ENCODE assay signal across 20 cellular contexts in the genomic region with DNA sequence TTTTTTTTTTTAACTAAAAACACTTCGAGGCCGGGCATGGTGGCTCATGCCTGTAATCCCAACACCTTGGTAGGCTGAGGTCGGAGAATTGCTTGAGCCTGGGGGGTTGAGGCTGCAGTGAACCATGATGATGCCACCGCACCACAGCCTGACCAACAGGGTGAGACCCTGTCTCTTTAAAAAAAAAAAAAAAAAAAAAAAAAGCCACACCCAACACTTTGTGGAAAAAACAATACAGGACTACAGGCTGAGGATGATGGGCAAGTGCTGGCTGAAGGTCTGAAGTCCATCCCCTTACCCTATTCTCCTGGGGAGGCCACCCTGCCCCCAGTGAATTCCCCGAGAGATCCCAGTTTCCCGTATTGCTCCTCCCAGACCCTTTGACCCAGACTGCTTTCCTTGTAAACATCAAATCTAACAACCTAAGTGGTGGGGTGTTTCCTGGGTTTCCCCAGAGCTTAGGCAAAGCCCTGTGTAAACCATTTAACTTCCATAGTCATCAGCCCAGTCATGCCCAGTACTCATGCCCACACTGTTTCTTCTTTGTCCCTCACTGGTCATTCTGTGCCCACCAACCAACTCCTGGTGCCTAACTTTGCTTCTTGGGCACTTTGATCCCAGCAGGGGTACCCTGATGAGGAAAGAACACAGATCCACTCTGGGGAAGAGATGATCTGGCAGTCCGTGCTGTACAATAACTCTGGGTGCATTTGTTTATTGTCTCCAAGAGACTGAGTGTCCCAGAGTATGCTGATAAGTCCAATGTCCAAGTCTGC. TPM values are rescaled to one million over a fixed set of nuclear protein-coding genes. Genes with fewer than 3 reads are reported as not detected.
DNase-seq lines count a peak whose midpoint lies in the region; ATAC-seq, FAIRE-seq and TF ChIP-seq lines count a peak whose summit lies in the region.
"Had no signal": no experiment of that assay in that cellular context is flagged by ENCODE, and none has a peak within 500 bp of the region (broad histone marks: within the 10 kb centered on the region; RNA-seq: fewer than 3 reads in every experiment).

No MANE protein-coding gene starts in this region.

- intact Hi-C loops in Right ventricle myocardium superior (cut with DNase I) (no loop called here), left cardiac atrium (cut with DNase I) (no loop called here)

- no peaks in the 10 kb centered on the region for H3K79me2 ChIP-seq in hepatocyte

- peaks cover 14% of the 10 kb centered on the region for H3K27me3 Mint-ChIP-seq in neural crest cell (ENCODE audit: low read depth)

- peaks cover 85% of the 10 kb centered on the region for H3K4me1 ChIP-seq in hepatocyte (ENCODE audit: insufficient read depth)
- H3K4me1 ChIP-seq in effector memory CD4-positive, alpha-beta T cell (ENCODE audit: control insufficient read depth, insufficient read depth, low read length, poor library complexity, severe bottlenecking): no peaks in the 10 kb centered on the region

- FAIRE-seq in urothelium cell line (lab: Jason Lieb, UNC): peak; percentile 27

- peak overlapping the region; percentile 61 for H3K4me2 ChIP-seq in hepatocyte

- H3K4me3 Mint-ChIP-seq in neural crest cell: no peak overlapping the region
- H3K4me3 Mint-ChIP-seq: activated T-helper 17 cell treated with anti-CD3 and anti-CD28 coated beads, Interleukin-2, amount 50 U/mL, for 72 hours; CD4-positive, alpha-beta memory T cell; T-helper 1 cell treated with Interleukin-12 subunit alpha and Interleukin-12 subunit beta and Interleukin-4 antibody, amounts not matched to agents 30 μg/mL and 1 μg/mL, for 36 hours; WTC11 had no signal

- peak overlapping the region; percentile 99 for H3K27ac ChIP-seq in hepatocyte
- no peak overlapping the region for H3K27ac ChIP-seq in effector memory CD4-positive, alpha-beta T cell (ENCODE audit: insufficient read depth, low read length, poor library complexity, severe bottlenecking)

- no peaks in the 10 kb centered on the region for H3K27me3 ChIP-seq in hepatocyte
- H3K27me3 ChIP-seq in effector memory CD4-positive, alpha-beta T cell (replicated peaks; ENCODE audit: control insufficient read depth, insufficient read depth, low read length, poor library complexity, severe bottlenecking): peaks cover 9% of the 10 kb centered on the region

- H3K4me3 ChIP-seq in hepatocyte: no peak overlapping the region
- no peak overlapping the region for H3K4me3 ChIP-seq in effector memory CD4-positive, alpha-beta T cell (ENCODE audit: insufficient read depth, low read depth, low read length, poor library complexity, severe bottlenecking)

- WGBS in hepatocyte (ENCODE audit: low lambda C conversion rate, missing lambda C conversion rate): 59% methylated on average over 7 of the region's 7 CpGs

- peaks cover 6% of the 10 kb centered on the region for H3K36me3 Mint-ChIP-seq in neural crest cell (ENCODE audit: low read depth)
- H3K36me3 Mint-ChIP-seq: CD4-positive, alpha-beta memory T cell had no signal

- no peaks in the 10 kb centered on the region for H3K9me2 ChIP-seq in hepatocyte (replicated peaks; ENCODE audit: insufficient read depth)

- no peaks in the 10 kb centered on the region for H3K36me3 ChIP-seq in hepatocyte (replicated peaks; ENCODE audit: insufficient read depth, low read depth)
- no peaks in the 10 kb centered on the region for H3K36me3 ChIP-seq in effector memory CD4-positive, alpha-beta T cell (ENCODE audit: control insufficient read depth, insufficient read depth, low read length)

- ATAC-seq in Right ventricle myocardium superior (ENCODE audit: poor library complexity) (peak; percentile 38), left cardiac atrium (no peak)
- ATAC-seq: activated T-helper 17 cell treated with anti-CD3 and anti-CD28 coated beads, Interleukin-2, amount 50 U/mL, for 72 hours; HCT116; WTC11 had no signal

- H2AFZ ChIP-seq in hepatocyte: no peak overlapping the region

- H4K20me1 ChIP-seq in hepatocyte (ENCODE audit: insufficient read depth, poor library complexity, severe bottlenecking): no peaks in the 10 kb centered on the region

- TF ChIP-seq CTCF in hepatocyte (IDR thresholded peaks at IDR 0.05; ENCODE audit: poor library complexity) (no peak), neural crest cell (conservative IDR thresholded peaks at IDR 0.05) (no peak)

- H3K27ac Mint-ChIP-seq in neural crest cell (ENCODE audit: unreplicated experiment): peak overlapping the region; percentile 68
- H3K27ac Mint-ChIP-seq: activated T-helper 17 cell treated with anti-CD3 and anti-CD28 coated beads, Interleukin-2, amount 50 U/mL, for 72 hours; CD4-positive, alpha-beta memory T cell; T-helper 1 cell treated with Interleukin-12 subunit alpha and Interleukin-12 subunit beta and Interleukin-4 antibody, amounts not matched to agents 30 μg/mL and 1 μg/mL, for 36 hours; WTC11 had no signal

- H3K4me1 Mint-ChIP-seq in neural crest cell: peaks cover 60% of the 10 kb centered on the region
- H3K4me1 Mint-ChIP-seq: activated T-helper 17 cell treated with anti-CD3 and anti-CD28 coated beads, Interleukin-2, amount 50 U/mL, for 72 hours; CD4-positive, alpha-beta memory T cell had no signal

- H3K9me3 Mint-ChIP-seq in neural crest cell: peaks cover 6% of the 10 kb centered on the region
- H3K9me3 Mint-ChIP-seq: activated T-helper 17 cell treated with anti-CD3 and anti-CD28 coated beads, Interleukin-2, amount 50 U/mL, for 72 hours; T-helper 1 cell treated with Interleukin-12 subunit alpha and Interleukin-12 subunit beta and Interleukin-4 antibody, amounts not matched to agents 30 μg/mL and 1 μg/mL, for 36 hours had no signal

- DNase-seq in Right ventricle myocardium superior (no peak), left cardiac atrium (no peak), hepatocyte (ENCODE audit: low spot score) (peak; percentile 82), neural crest cell (ENCODE audit: low read depth, low spot score) (no peak), urothelium cell line (ENCODE audit: low spot score) (no peak), T-helper 9 cell (no peak), NCI-H1417 (lab: John Stamatoyannopoulos, UW) (no peak)
- DNase-seq in effector memory CD4-positive, alpha-beta T cell: no peak
- DNase-seq: CD4-positive, alpha-beta memory T cell; effector CD8-positive, alpha-beta T cell; EL; kidney glomerular epithelial cell; NCI-H1694 treated with DMSO at 0.1 percent for 48 hours; SIG-M5; stimulated activated CD4-positive, alpha-beta T cell treated with anti-CD3 and anti-CD28 coated beads, Interleukin-12 subunit alpha, Interleukin-12 subunit beta, amount 100 ng/mL, for 4 hours had no signal

- H3K9me3 ChIP-seq in hepatocyte (ENCODE audit: low read depth): no peaks in the 10 kb centered on the region
- no peaks in the 10 kb centered on the region for H3K9me3 ChIP-seq in effector memory CD4-positive, alpha-beta T cell (ENCODE audit: control insufficient read depth, low read length)

RNA-seq across cellular contexts. Expression of a gene that starts 5.8 kb away (rescaled TPM):
- 2.8 TPM for total RNA-seq in Right ventricle myocardium superior
- 10 to 100 TPM in 1 of 2 donors, 1 to 10 TPM in 1; 6.1 to 16.4 TPM for total RNA-seq in left cardiac atrium
- total RNA-seq in hepatocyte: 52.6 TPM in 2 replicates
- polyA plus RNA-seq in hepatocyte: 89.9 and 123 TPM in 2 replicates
- 4.7 and 5.3 TPM in 2 replicates for total RNA-seq in neural crest cell
- total RNA-seq: activated T-helper 17 cell treated with anti-CD3 and anti-CD28 coated beads, Interleukin-2, amount 50 U/mL, for 72 hours; M059J had no signal
- polyA plus RNA-seq: CD4-positive, alpha-beta memory T cell had no signal

RNA-seq across cellular contexts. Expression of a gene that starts 59.0 kb away (rescaled TPM):
- 284 TPM for total RNA-seq in Right ventricle myocardium superior
- total RNA-seq in left cardiac atrium: 100 to 1,000 TPM; 172 to 227 TPM
- 272 TPM in 2 replicates for total RNA-seq in hepatocyte
- 675 and 755 TPM in 2 replicates for polyA plus RNA-seq in hepatocyte
- total RNA-seq in neural crest cell: 222 and 236 TPM in 2 replicates

RNA-seq across cellular contexts. Expression of a gene that starts 59.2 kb away (rescaled TPM):
- total RNA-seq in Right ventricle myocardium superior (7.9 TPM), left cardiac atrium (10 to 100 TPM in 1 of 2 donors, 1 to 10 TPM in 1; 9.9 to 11.5 TPM), hepatocyte (11.3 and 16.6 TPM in 2 replicates), neural crest cell (10.6 and 11.6 TPM in 2 replicates)
- 17.6 and 18.3 TPM in 2 replicates for polyA plus RNA-seq in hepatocyte
